ENCODE assay signal across 18 cellular contexts in genomic region chr5:151171521-151171920, GRCh38. TPM values are rescaled to one million over a fixed set of nuclear protein-coding genes. Genes with fewer than 3 reads are reported as not detected.
DNase-seq lines count a peak whose midpoint lies in the region; ATAC-seq and TF ChIP-seq lines count a peak whose summit lies in the region.
"Had no signal": no experiment of that assay in that cellular context is flagged by ENCODE, and none has a peak within 500 bp of the region (broad histone marks: within the 10 kb centered on the region; RNA-seq: fewer than 3 reads in every experiment).

No MANE protein-coding gene starts in this region.

- DNase-seq in activated naive CD4-positive, alpha-beta T cell (lab: John Stamatoyannopoulos, UW) = no peak
- DNase-seq in NB4 (ENCODE audit: low read depth) (peak; percentile 18), ureter (ENCODE audit: low spot score) (peak; percentile 20), NCI-H1436 treated with DMSO at 0.1 percent for 48 hours (lab: John Stamatoyannopoulos, UW) (no peak), RKO (ENCODE audit: low spot score) (no peak), left ventricle myocardium inferior (no peak)
- DNase-seq in central memory CD8-positive, alpha-beta T cell (ENCODE audit: low spot score in 2 of 2) = no peak
- DNase-seq: ACHN; activated CD4-positive, alpha-beta memory T cell treated with anti-CD3 and anti-CD28 coated beads for 36 hours; C1 segment of cervical spinal cord; DMS53; GDM1; KBM-7; NCI-H187 treated with DMSO at 0.1 percent for 48 hours; NCI-H774 had no signal

- peaks cover 25% of the 10 kb centered on the region for H3K4me1 Mint-ChIP-seq in activated naive CD4-positive, alpha-beta T cell treated with anti-CD3 and anti-CD28 coated beads, Interleukin-2, amount 50 U/mL, for 24 hours
- H3K4me1 Mint-ChIP-seq in central memory CD8-positive, alpha-beta T cell = no peaks in the 10 kb centered on the region

- H3K9me3 ChIP-seq in left ventricle myocardium inferior (replicated peaks) = no peaks in the 10 kb centered on the region
- H3K9me3 ChIP-seq: upper lobe of left lung had no signal

- TF ChIP-seq CTCF in NB4 (IDR thresholded peaks at IDR 0.05; ENCODE audit: low read depth, low read length) (no peak), left ventricle myocardium inferior (IDR thresholded peaks at IDR 0.05; ENCODE audit: borderline replicate concordance) (no peak)

- TF ChIP-seq POLR2A in NB4 (IDR thresholded peaks at IDR 0.05; ENCODE audit: extremely low read depth, insufficient read length) = no peak

- H3K4me1 ChIP-seq in left ventricle myocardium inferior = peaks cover 32% of the 10 kb centered on the region

- no peak overlapping the region for H3K4me3 Mint-ChIP-seq in activated naive CD4-positive, alpha-beta T cell treated with anti-CD3 and anti-CD28 coated beads, Interleukin-2, amount 50 U/mL, for 24 hours
- H3K4me3 Mint-ChIP-seq in central memory CD8-positive, alpha-beta T cell = no peak overlapping the region
- H3K4me3 Mint-ChIP-seq: activated CD4-positive, alpha-beta memory T cell treated with anti-CD3 and anti-CD28 coated beads for 36 hours had no signal

- no peaks in the 10 kb centered on the region for H3K36me3 ChIP-seq in left ventricle myocardium inferior
- H3K36me3 ChIP-seq: upper lobe of left lung had no signal

- H3K4me3 ChIP-seq in NB4 (ENCODE audit: low read depth, low read length) (no peak overlapping the region), left ventricle myocardium inferior (no peak overlapping the region)
- H3K4me3 ChIP-seq: upper lobe of left lung had no signal

- H3K27ac ChIP-seq in left ventricle myocardium inferior (replicated peaks) = no peak overlapping the region
- H3K27ac ChIP-seq: upper lobe of left lung had no signal

- ATAC-seq in central memory CD8-positive, alpha-beta T cell (replicated peaks; ENCODE audit: extremely low read depth, poor library complexity, severe bottlenecking) = no peak
- ATAC-seq: activated naive CD4-positive, alpha-beta T cell treated with anti-CD3 and anti-CD28 coated beads, Interleukin-2, amount 50 U/mL, for 72 hours had no signal

- peak overlapping the region; percentile 68 for H3K27ac Mint-ChIP-seq in activated naive CD4-positive, alpha-beta T cell treated with anti-CD3 and anti-CD28 coated beads, Interleukin-2, amount 50 U/mL, for 24 hours
- peak overlapping the region; percentile 54 for H3K27ac Mint-ChIP-seq in central memory CD8-positive, alpha-beta T cell (ENCODE audit: low read depth)
- H3K27ac Mint-ChIP-seq: activated CD4-positive, alpha-beta memory T cell treated with anti-CD3 and anti-CD28 coated beads for 36 hours had no signal

- H3K36me3 Mint-ChIP-seq in activated naive CD4-positive, alpha-beta T cell treated with anti-CD3 and anti-CD28 coated beads, Interleukin-2, amount 50 U/mL, for 24 hours = no peaks in the 10 kb centered on the region
- H3K36me3 Mint-ChIP-seq in central memory CD8-positive, alpha-beta T cell (ENCODE audit: insufficient read depth) = peaks cover 5% of the 10 kb centered on the region
- H3K36me3 Mint-ChIP-seq: activated CD4-positive, alpha-beta memory T cell treated with anti-CD3 and anti-CD28 coated beads for 36 hours; activated naive CD4-positive, alpha-beta T cell treated with anti-CD3 and anti-CD28 coated beads, Interleukin-2, amount 50 U/mL, for 72 hours had no signal

- H3K9me3 Mint-ChIP-seq in activated naive CD4-positive, alpha-beta T cell treated with anti-CD3 and anti-CD28 coated beads, Interleukin-2, amount 50 U/mL, for 24 hours = no peaks in the 10 kb centered on the region
- H3K9me3 Mint-ChIP-seq in central memory CD8-positive, alpha-beta T cell = no peaks in the 10 kb centered on the region
- H3K9me3 Mint-ChIP-seq: activated CD4-positive, alpha-beta memory T cell treated with anti-CD3 and anti-CD28 coated beads for 36 hours; activated naive CD4-positive, alpha-beta T cell treated with anti-CD3 and anti-CD28 coated beads, Interleukin-2, amount 50 U/mL, for 72 hours had no signal

- H3K27me3 Mint-ChIP-seq in activated naive CD4-positive, alpha-beta T cell treated with anti-CD3 and anti-CD28 coated beads, Interleukin-2, amount 50 U/mL, for 24 hours = no peaks in the 10 kb centered on the region
- H3K27me3 Mint-ChIP-seq in central memory CD8-positive, alpha-beta T cell = no peaks in the 10 kb centered on the region
- H3K27me3 Mint-ChIP-seq: activated CD4-positive, alpha-beta memory T cell treated with anti-CD3 and anti-CD28 coated beads for 36 hours had no signal

- intact Hi-C loops in left ventricle myocardium inferior (cut with micrococcal nuclease) = no loop called here

- no peaks in the 10 kb centered on the region for H3K27me3 ChIP-seq in left ventricle myocardium inferior (ENCODE audit: low read depth)
- H3K27me3 ChIP-seq: upper lobe of left lung had no signal

RNA-seq across cellular contexts. Expression of gene ANXA6, which starts 13.9 kb away (rescaled TPM):
- total RNA-seq in ureter (123 TPM), left ventricle myocardium inferior (195 TPM)

RNA-seq across cellular contexts. Expression of gene CCDC69, which starts 52.4 kb away (rescaled TPM):
- 53.4 TPM for total RNA-seq in ureter
- 167 TPM for total RNA-seq in left ventricle myocardium inferior

Comparison
In these comparisons a context has a peak if more than half of its experiments do, and no peak if none do; other contexts are left out.
1. DNase-seq: peak in NB4 (single experiment) and ureter (single experiment); none in activated naive CD4-positive, alpha-beta T cell (0 of 4), central memory CD8-positive, alpha-beta T cell (0 of 2), NCI-H1436 treated with DMSO at 0.1 percent for 48 hours (single experiment), RKO (single experiment) and left ventricle myocardium inferior (single experiment).